In genomic region chr14:45085004-45085403, GRCh38 we compare ENCODE assay signal across 8 cellular contexts.
A peak's percentile ranks its signal among the peaks of the same experiment; 100 is the strongest.
DNase-seq lines count a peak whose midpoint lies in the region; ATAC-seq and TF ChIP-seq lines count a peak whose summit lies in the region.

No MANE protein-coding gene starts in this region.

- DNase-seq in effector memory CD8-positive, alpha-beta T cell = no peak
- no peak for DNase-seq in stimulated activated CD4-positive, alpha-beta T cell treated with anti-CD3 and anti-CD28 coated beads, Interleukin-2, amount 100 ng/mL, for 24 hours
- no peak for DNase-seq in stimulated activated CD4-positive, alpha-beta T cell treated with anti-CD3 and anti-CD28 coated beads, Interleukin-1b, Interleukin-23, amount 100 ng/mL, for 48 hours
- DNase-seq in activated gamma-delta T cell treated with Interleukin-2 at 50 U/mL for 16 hours = no peak

- H3K4me3 ChIP-seq in OCI-LY3 (ENCODE audit: low read length) = peak overlapping the region; percentile 86

- peak overlapping the region in 1 of 2 donors; percentile 97 for H3K27ac Mint-ChIP-seq in effector memory CD8-positive, alpha-beta T cell
- peak overlapping the region; percentile 81 to 99 (median 98) for H3K27ac Mint-ChIP-seq in nephron

- H2AFZ ChIP-seq in OCI-LY3 (ENCODE audit: low read depth, low read length) = no peak overlapping the region

- peaks cover 51% of the 10 kb centered on the region for H4K20me1 ChIP-seq in OCI-LY3 (ENCODE audit: insufficient read depth, low read length)

- no peak overlapping the region; the same call in 1 of the 2 replicates for H3K27ac ChIP-seq in OCI-LY3 (ENCODE audit: low read length)

- ATAC-seq in GM19395 (IDR thresholded peaks at IDR 0.05; ENCODE audit: unreplicated experiment) (peak; percentile 12), GM18861 (IDR thresholded peaks at IDR 0.05; ENCODE audit: unreplicated experiment) (no peak)
- no peak for ATAC-seq in effector memory CD8-positive, alpha-beta T cell (replicated peaks)

- H3K4me1 ChIP-seq in OCI-LY3 (ENCODE audit: low read length) = peaks cover 41% of the 10 kb centered on the region

- no peaks in the 10 kb centered on the region for H3K27me3 ChIP-seq in OCI-LY3 (ENCODE audit: low read depth, low read length)

- no peak for TF ChIP-seq CTCF in OCI-LY3 (IDR thresholded peaks at IDR 0.05; ENCODE audit: low read depth, low read length)
- no peak for TF ChIP-seq CTCF in nephron (IDR thresholded peaks at IDR 0.05; ENCODE audit: unreplicated experiment in 3 of 3)

- H3K4me1 Mint-ChIP-seq in effector memory CD8-positive, alpha-beta T cell (ENCODE audit: low read depth in 2 of 2) = peaks cover 42 to 58% of the 10 kb centered on the region in 2 donors
- H3K4me1 Mint-ChIP-seq in nephron = peaks cover 48% of the 10 kb centered on the region

- H3K79me2 ChIP-seq in OCI-LY3 (ENCODE audit: low read length) = peaks cover 61% of the 10 kb centered on the region

- H3K4me3 Mint-ChIP-seq in effector memory CD8-positive, alpha-beta T cell = peak overlapping the region; percentile 94 to 97
- peak overlapping the region; percentile 96 to 100 (median 100) for H3K4me3 Mint-ChIP-seq in nephron

- H3K36me3 ChIP-seq in OCI-LY3 (replicated peaks; ENCODE audit: low read depth, low read length) = peaks cover 3% of the 10 kb centered on the region

- no peaks in the 10 kb centered on the region for H3K27me3 Mint-ChIP-seq in effector memory CD8-positive, alpha-beta T cell
- H3K27me3 Mint-ChIP-seq in nephron (ENCODE audit: low read depth) = no peaks in the 10 kb centered on the region

- H3K9me3 ChIP-seq in OCI-LY3 (ENCODE audit: insufficient read depth, low read length) = no peaks in the 10 kb centered on the region

- H3K9ac ChIP-seq in OCI-LY3 (ENCODE audit: low read length) = peak overlapping the region; percentile 85

- peaks cover 12% of the 10 kb centered on the region for H3K36me3 Mint-ChIP-seq in effector memory CD8-positive, alpha-beta T cell (ENCODE audit: insufficient read depth)
- peaks cover 14% of the 10 kb centered on the region for H3K36me3 Mint-ChIP-seq in nephron (ENCODE audit: low read depth)

- H3K4me2 ChIP-seq in OCI-LY3 (ENCODE audit: low read length) = peak overlapping the region; percentile 98

- no peaks in the 10 kb centered on the region for H3K9me3 Mint-ChIP-seq in effector memory CD8-positive, alpha-beta T cell
- no peaks in the 10 kb centered on the region for H3K9me3 Mint-ChIP-seq in nephron
